Comparison of ENCODE assay signal across 21 cellular contexts in genomic region chr10:114430688-114431413, GRCh38.
"Had no signal": no experiment of that assay in that cellular context is flagged by ENCODE, and none has a peak within 500 bp of the region (broad histone marks: within the 10 kb centered on the region; RNA-seq: fewer than 3 reads in every experiment).

No MANE protein-coding gene starts in this region.

- H3K4me1 Mint-ChIP-seq: memory B cell, natural killer cell had no signal

- H3K27ac ChIP-seq: colonic mucosa, gastrocnemius medialis, neutrophil, parathyroid adenoma, right lobe of liver, stomach, WERI-Rb-1 had no signal

- H3K9me3 ChIP-seq: colonic mucosa, gastrocnemius medialis, heart left ventricle, left ventricle myocardium inferior, mucosa of descending colon, neutrophil, right lobe of liver, stomach had no signal

- H3K4me1 ChIP-seq: colonic mucosa, gastrocnemius medialis, right lobe of liver had no signal

- H2AFZ ChIP-seq: parathyroid adenoma had no signal

- ATAC-seq: gastrocnemius medialis, mucosa of descending colon, natural killer cell had no signal

- DNase-seq: activated CD4-positive, alpha-beta T cell treated with anti-CD3 and anti-CD28 coated beads for 1 hour; activated naive CD4-positive, alpha-beta T cell treated with Interleukin-2 at 50 U/mL for 16 hours; colonic mucosa; gastrocnemius medialis; heart left ventricle; kidney glomerular epithelial cell; left ventricle myocardium inferior; mucosa of descending colon; natural killer cell; right lobe of liver; small intestine; stimulated activated CD4-positive, alpha-beta T cell treated with anti-CD3 and anti-CD28 coated beads, Interleukin-15, amount 100 ng/mL, for 24 hours; stimulated activated CD4-positive, alpha-beta T cell treated with anti-CD3 and anti-CD28 coated beads, Interleukin-2, amount 100 ng/mL, for 48 hours; stomach; trophoblast cell; WERI-Rb-1 had no signal

- H3K9ac ChIP-seq: parathyroid adenoma had no signal

- H3K27me3 ChIP-seq: colonic mucosa, gastrocnemius medialis, heart left ventricle, neutrophil, right lobe of liver, stomach had no signal

- H3K79me2 ChIP-seq: parathyroid adenoma had no signal

- FAIRE-seq: endometrium, small intestine had no signal

- H3K27ac Mint-ChIP-seq: memory B cell, natural killer cell had no signal

- H3K27me3 Mint-ChIP-seq: central memory CD8-positive, alpha-beta T cell; memory B cell had no signal

- H3K9me3 Mint-ChIP-seq: central memory CD8-positive, alpha-beta T cell; memory B cell; natural killer cell had no signal

- H3K4me3 Mint-ChIP-seq: central memory CD8-positive, alpha-beta T cell; memory B cell; natural killer cell had no signal

- H3K36me3 ChIP-seq: colonic mucosa, neutrophil, WERI-Rb-1 had no signal

- H3K4me3 ChIP-seq: colonic mucosa, gastrocnemius medialis, heart left ventricle, left ventricle myocardium inferior, mucosa of descending colon, right lobe of liver, stomach had no signal
